20 cellular contexts compared by ENCODE assay signal in genomic region chr18:56221195-56222065, GRCh38.
"Had no signal": no experiment of that assay in that cellular context is flagged by ENCODE, and none has a peak within 500 bp of the region (broad histone marks: within the 10 kb centered on the region; RNA-seq: fewer than 3 reads in every experiment).

No MANE protein-coding gene starts in this region.

- H3K27ac ChIP-seq: breast epithelium, esophagus muscularis mucosa, prostate gland, right lobe of liver, VCaP had no signal

- H3K9me3 ChIP-seq: breast epithelium, esophagus muscularis mucosa, prostate gland, right lobe of liver had no signal

- DNase-seq: activated CD4-positive, alpha-beta memory T cell treated with anti-CD3 and anti-CD28 coated beads, Interleukin-2, amount 10 ng/mL, durations not matched to agents 7 days and 5 days; activated CD4-positive, alpha-beta T cell treated with anti-CD3 and anti-CD28 coated beads for 36 hours; activated CD8-positive, alpha-beta memory T cell treated with anti-CD3 and anti-CD28 coated beads, Interleukin-2, amount 50 U/mL, for 4 hours; activated gamma-delta T cell treated with Interleukin-2 at 50 U/mL for 16 hours; activated naive CD8-positive, alpha-beta T cell treated with anti-CD3 and anti-CD28 coated beads for 36 hours; activated T-cell treated with anti-CD3 and anti-CD28 coated beads, Interleukin-2, amount 50 U/mL, for 72 hours; foreskin fibroblast; glutamatergic neuron; mucosa of descending colon; naive thymus-derived CD8-positive, alpha-beta T cell; right lobe of liver; stimulated activated CD4-positive, alpha-beta T cell treated with anti-CD3 and anti-CD28 coated beads, Interleukin-2, amount 100 ng/mL, for 24 hours; stimulated activated naive CD4-positive, alpha-beta T cell; trophoblast cell had no signal

- H3K4me3 ChIP-seq: breast epithelium, esophagus muscularis mucosa, lung, mucosa of descending colon, prostate gland, right lobe of liver had no signal

- ATAC-seq: activated CD4-positive, alpha-beta T cell treated with anti-CD3 and anti-CD28 coated beads for 36 hours; activated T-cell treated with anti-CD3 and anti-CD28 coated beads, Interleukin-2, amount 50 U/mL, for 72 hours; mucosa of descending colon; naive thymus-derived CD8-positive, alpha-beta T cell; right lobe of liver had no signal

- H3K4me1 ChIP-seq: breast epithelium, prostate gland, right lobe of liver had no signal

- H3K36me3 ChIP-seq: breast epithelium, esophagus muscularis mucosa, prostate gland, right lobe of liver had no signal

- H3K27me3 ChIP-seq: breast epithelium, esophagus muscularis mucosa, right lobe of liver had no signal

- FAIRE-seq: colon had no signal
